Comparison of ENCODE assay signal across 10 cellular contexts in genomic region chr11:10317281-10317755, GRCh38.
DNase-seq lines count a peak whose midpoint lies in the region; ATAC-seq and TF ChIP-seq lines count a peak whose summit lies in the region.
"Had no signal": no experiment of that assay in that cellular context is flagged by ENCODE, and none has a peak within 500 bp of the region (broad histone marks: within the 10 kb centered on the region; RNA-seq: fewer than 3 reads in every experiment).

No MANE protein-coding gene starts in this region.

- ATAC-seq in GM21723 (IDR thresholded peaks at IDR 0.05; ENCODE audit: unreplicated experiment) (peak; percentile 32), HG03159 (IDR thresholded peaks at IDR 0.05; ENCODE audit: unreplicated experiment) (no peak)
- ATAC-seq: naive thymus-derived CD4-positive, alpha-beta T cell had no signal

- no peak for TF ChIP-seq CTCF in GM10266 (IDR thresholded peaks at IDR 0.05; ENCODE audit: control insufficient read depth, insufficient read depth, low read depth, missing control alignments)

- DNase-seq in GM10266 (ENCODE audit: extremely low spot score) (peak; percentile 21), NCI-H345 treated with DMSO at 0.1 percent for 48 hours (lab: John Stamatoyannopoulos, UW; ENCODE audit: unreplicated experiment) (peak; percentile 21), midbrain (lab: John Stamatoyannopoulos, UW) (peak; percentile 39), DMS 273 treated with DMSO at 0.1 percent for 48 hours (lab: John Stamatoyannopoulos, UW) (no peak), NCI-H226 (no peak)
- no peak for DNase-seq in activated CD8-positive, alpha-beta memory T cell treated with anti-CD3 and anti-CD28 coated beads for 24 hours
- DNase-seq: naive thymus-derived CD4-positive, alpha-beta T cell; NCI-H1694 treated with DMSO at 0.1 percent for 48 hours had no signal

Comparison
In these comparisons a context has a peak if more than half of its experiments do, and no peak if none do; other contexts are left out.
1. DNase-seq: peak in GM10266 (single experiment), NCI-H345 treated with DMSO at 0.1 percent for 48 hours (single experiment) and midbrain (single experiment); none in DMS 273 treated with DMSO at 0.1 percent for 48 hours (single experiment), NCI-H226 (single experiment) and activated CD8-positive, alpha-beta memory T cell treated with anti-CD3 and anti-CD28 coated beads for 24 hours (single experiment).